In the genomic region with DNA sequence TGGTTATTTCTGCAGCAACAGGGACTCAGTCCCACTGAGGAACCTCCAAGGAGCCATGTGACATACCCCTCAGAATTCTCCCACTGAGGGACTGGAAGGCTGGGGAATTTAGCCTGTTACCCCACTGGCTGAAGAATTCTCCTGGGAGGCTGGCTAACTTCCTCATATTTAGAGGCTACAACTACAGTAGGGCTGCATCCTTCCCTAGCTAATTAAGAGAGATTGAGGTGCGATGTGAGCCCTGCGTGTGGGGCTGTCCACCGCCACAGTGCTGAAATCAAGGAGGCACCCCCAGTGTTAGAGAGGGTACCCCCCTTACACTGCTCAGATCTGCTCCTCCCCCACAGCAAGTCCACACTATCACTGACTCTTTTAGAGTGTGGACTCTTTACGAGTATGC, we compare ENCODE assay signal across 29 cellular contexts. TPM values are rescaled to one million over a fixed set of nuclear protein-coding genes. Genes with fewer than 3 reads are reported as not detected.
"Had no signal": no experiment of that assay in that cellular context is flagged by ENCODE, and none has a peak within 500 bp of the region (broad histone marks: within the 10 kb centered on the region; RNA-seq: fewer than 3 reads in every experiment).

No MANE protein-coding gene starts in this region.

- H3K27ac ChIP-seq: brain microvascular endothelial cell, dorsolateral prefrontal cortex, gastrocnemius medialis, heart left ventricle, prostate gland, right atrium auricular region, suprapubic skin, transverse colon, vagina had no signal

- H3K27ac Mint-ChIP-seq: activated T-helper 17 cell treated with anti-CD3 and anti-CD28 coated beads, Interleukin-2, amount 50 U/mL, for 72 hours; memory B cell had no signal

- DNase-seq: activated CD4-positive, CD25-positive, alpha-beta regulatory T cell treated with anti-CD3 and anti-CD28 coated beads, Interleukin-2, amount 50 U/mL, for 72 hours; activated naive CD4-positive, alpha-beta T cell treated with Interleukin-2 at 50 U/mL for 16 hours; aorta; brain microvascular endothelial cell; central memory CD4-positive, alpha-beta T cell; dorsolateral prefrontal cortex; erythroblast; gastrocnemius medialis; heart left ventricle; kidney glomerular epithelial cell; left ventricle myocardium superior; stimulated activated CD4-positive, alpha-beta T cell treated with anti-CD3 and anti-CD28 coated beads, Interleukin-2, amount 100 ng/mL, for 24 hours; stimulated activated naive CD8-positive, alpha-beta T cell treated with anti-CD3 and anti-CD28 coated beads, Interleukin-15, amount 100 ng/mL, for 72 hours; T-helper 1 cell; T-helper 9 cell; transverse colon had no signal

- H3K27me3 ChIP-seq: brain microvascular endothelial cell, dorsolateral prefrontal cortex, heart left ventricle, right atrium auricular region, suprapubic skin, transverse colon, vagina had no signal

- H3K4me3 ChIP-seq: dorsolateral prefrontal cortex, gastrocnemius medialis, heart left ventricle, prostate gland, right atrium auricular region, suprapubic skin, transverse colon, vagina had no signal

- H3K4me3 Mint-ChIP-seq: activated T-helper 17 cell treated with anti-CD3 and anti-CD28 coated beads, Interleukin-2, amount 50 U/mL, for 72 hours; memory B cell; stimulated activated naive CD8-positive, alpha-beta T cell treated with anti-CD3 and anti-CD28 coated beads, Interleukin-15, amount 100 ng/mL, for 72 hours had no signal

- H3K36me3 Mint-ChIP-seq: memory B cell had no signal

- H3K4me1 ChIP-seq: gastrocnemius medialis, heart left ventricle, prostate gland, right atrium auricular region, suprapubic skin, transverse colon, vagina had no signal

- ATAC-seq: activated T-helper 17 cell treated with anti-CD3 and anti-CD28 coated beads, Interleukin-2, amount 50 U/mL, for 72 hours; gastrocnemius medialis; heart left ventricle; left ventricle myocardium superior; stimulated activated naive CD8-positive, alpha-beta T cell treated with anti-CD3 and anti-CD28 coated beads, Interleukin-15, amount 100 ng/mL, for 72 hours had no signal

- H3K27me3 Mint-ChIP-seq: activated T-helper 17 cell treated with anti-CD3 and anti-CD28 coated beads, Interleukin-2, amount 50 U/mL, for 72 hours; stimulated activated naive CD8-positive, alpha-beta T cell treated with anti-CD3 and anti-CD28 coated beads, Interleukin-15, amount 100 ng/mL, for 72 hours had no signal

- H3K9me3 ChIP-seq: gastrocnemius medialis, heart left ventricle, prostate gland, right atrium auricular region, suprapubic skin, transverse colon, vagina had no signal

- H3K4me1 Mint-ChIP-seq: activated T-helper 17 cell treated with anti-CD3 and anti-CD28 coated beads, Interleukin-2, amount 50 U/mL, for 72 hours; memory B cell; stimulated activated naive CD8-positive, alpha-beta T cell treated with anti-CD3 and anti-CD28 coated beads, Interleukin-15, amount 100 ng/mL, for 72 hours had no signal

- H3K36me3 ChIP-seq: brain microvascular endothelial cell, gastrocnemius medialis, heart left ventricle, prostate gland, right atrium auricular region, suprapubic skin, transverse colon, vagina had no signal

- FAIRE-seq: colon, endometrium had no signal

- H3K9me3 Mint-ChIP-seq: activated T-helper 17 cell treated with anti-CD3 and anti-CD28 coated beads, Interleukin-2, amount 50 U/mL, for 72 hours; memory B cell; stimulated activated naive CD8-positive, alpha-beta T cell treated with anti-CD3 and anti-CD28 coated beads, Interleukin-15, amount 100 ng/mL, for 72 hours had no signal

RNA-seq across cellular contexts. Expression of a gene that starts 43.0 kb away (rescaled TPM):
- total RNA-seq: activated CD8-positive, alpha-beta memory T cell treated with anti-CD3 and anti-CD28 coated beads for 36 hours; activated T-helper 17 cell treated with anti-CD3 and anti-CD28 coated beads, Interleukin-2, amount 50 U/mL, for 72 hours; aorta; gastrocnemius medialis; heart left ventricle; left ventricle myocardium superior; mononuclear cell; omental fat pad; prostate gland; right atrium auricular region; skeletal muscle tissue; transverse colon; vagina had no signal
- polyA plus RNA-seq: aorta, heart left ventricle, neural cell had no signal
